In the genomic region with DNA sequence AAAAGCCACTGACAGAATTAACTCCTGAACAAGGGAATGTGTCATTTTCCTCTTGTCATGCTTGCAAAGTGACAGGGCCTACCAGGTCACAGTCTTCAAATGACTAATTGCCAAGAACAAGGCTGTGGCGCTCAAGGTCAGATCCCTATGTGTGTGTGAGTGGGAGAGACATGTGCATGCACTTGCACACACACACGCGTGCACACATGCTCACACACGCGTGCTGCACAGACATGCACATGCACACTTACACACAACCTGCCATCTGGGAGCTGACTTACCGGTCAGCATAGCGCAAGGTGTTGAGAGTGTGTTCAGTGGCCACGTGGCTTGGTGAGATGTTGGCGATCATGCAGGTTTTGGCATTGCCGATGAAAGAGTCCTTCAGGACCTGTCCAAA, we compare ENCODE assay signal across 22 cellular contexts.
"Had no signal": no experiment of that assay in that cellular context is flagged by ENCODE, and none has a peak within 500 bp of the region (broad histone marks: within the 10 kb centered on the region; RNA-seq: fewer than 3 reads in every experiment).

No MANE protein-coding gene starts in this region.

- H3K4me3 Mint-ChIP-seq: activated naive CD4-positive, alpha-beta T cell treated with anti-CD3 and anti-CD28 coated beads, Interleukin-2, amount 50 U/mL, for 24 hours; naive thymus-derived CD4-positive, alpha-beta T cell; T-helper 2 cell treated with Interferon-gamma antibody and Interleukin-4, amounts not matched to agents 5 μg/mL and 100 μg/mL, for 36 hours had no signal

- H3K36me3 ChIP-seq: adrenal gland, ascending aorta, gastroesophageal sphincter, thoracic aorta, upper lobe of right lung had no signal

- H3K4me3 ChIP-seq: adrenal gland, ascending aorta, gastroesophageal sphincter, spleen, thoracic aorta, upper lobe of right lung had no signal

- H3K4me1 ChIP-seq: upper lobe of right lung had no signal

- H3K9me3 Mint-ChIP-seq: activated naive CD4-positive, alpha-beta T cell treated with anti-CD3 and anti-CD28 coated beads, Interleukin-2, amount 50 U/mL, for 24 hours; T-helper 2 cell treated with Interferon-gamma antibody and Interleukin-4, amounts not matched to agents 5 μg/mL and 100 μg/mL, for 36 hours had no signal

- H3K27me3 ChIP-seq: adrenal gland, ascending aorta, brain microvascular endothelial cell, gastroesophageal sphincter, spleen, upper lobe of right lung had no signal

- H3K27me3 Mint-ChIP-seq: activated naive CD4-positive, alpha-beta T cell treated with anti-CD3 and anti-CD28 coated beads, Interleukin-2, amount 50 U/mL, for 24 hours; naive thymus-derived CD4-positive, alpha-beta T cell; progenitor cell of endocrine pancreas had no signal

- DNase-seq: activated CD4-positive, alpha-beta T cell treated with anti-CD3 and anti-CD28 coated beads, Interleukin-2, amount 50 U/mL, for 1 hour; activated CD4-positive, CD25-positive, alpha-beta regulatory T cell treated with anti-CD3 and anti-CD28 coated beads, Interleukin-2, amount 50 U/mL, for 72 hours; activated gamma-delta T cell treated with Interleukin-2 at 50 U/mL for 16 hours; activated T-cell treated with anti-CD3 and anti-CD28 coated beads, Interleukin-2, amount 50 U/mL, for 1 hour; adrenal gland; brain microvascular endothelial cell; cortex of kidney; naive thymus-derived CD4-positive, alpha-beta T cell; retina; spleen; stimulated activated CD4-positive, alpha-beta T cell treated with anti-CD3 and anti-CD28 coated beads, Interleukin-4, amount 100 ng/mL, for 1 hour; stimulated activated naive CD4-positive, alpha-beta T cell treated with Interleukin-2 at 50 U/mL for 16 hours; upper lobe of right lung; WERI-Rb-1 had no signal

- H3K9me3 ChIP-seq: adrenal gland, ascending aorta, gastroesophageal sphincter, spleen, thoracic aorta, upper lobe of right lung had no signal

- ATAC-seq: gastroesophageal sphincter; left lobe of liver; naive thymus-derived CD4-positive, alpha-beta T cell; upper lobe of right lung had no signal

- H3K36me3 Mint-ChIP-seq: activated naive CD4-positive, alpha-beta T cell treated with anti-CD3 and anti-CD28 coated beads, Interleukin-2, amount 50 U/mL, for 24 hours had no signal

- H3K27ac ChIP-seq: adrenal gland, ascending aorta, brain microvascular endothelial cell, epithelial cell of prostate, gastroesophageal sphincter, spleen, thoracic aorta, upper lobe of right lung, WERI-Rb-1 had no signal

- H3K27ac Mint-ChIP-seq: activated naive CD4-positive, alpha-beta T cell treated with anti-CD3 and anti-CD28 coated beads, Interleukin-2, amount 50 U/mL, for 24 hours; progenitor cell of endocrine pancreas; T-helper 2 cell treated with Interferon-gamma antibody and Interleukin-4, amounts not matched to agents 5 μg/mL and 100 μg/mL, for 36 hours had no signal
